ENCODE assay signal across 8 cellular contexts in genomic region chr3:42300013-42300412, GRCh38. TPM values are rescaled to one million over a fixed set of nuclear protein-coding genes. Genes with fewer than 3 reads are reported as not detected.
DNase-seq lines count a peak whose midpoint lies in the region; FAIRE-seq lines count a peak whose summit lies in the region.

No MANE protein-coding gene starts in this region.

- peak; percentile 34 for DNase-seq in stimulated activated CD4-positive, alpha-beta T cell treated with anti-CD3 and anti-CD28 coated beads, Interleukin-15, amount 100 ng/mL, for 24 hours
- no peak for DNase-seq in stimulated activated CD4-positive, alpha-beta T cell treated with anti-CD3 and anti-CD28 coated beads, Interleukin-12 subunit alpha, Interleukin-12 subunit beta, amount 100 ng/mL, for 4 hours
- peak; percentile 50 for DNase-seq in activated CD4-positive, alpha-beta T cell treated with anti-CD3 and anti-CD28 coated beads, Interleukin-2, amount 10 ng/mL, durations not matched to agents 7 days and 5 days
- peak; percentile 28 for DNase-seq in iPS DF 19.7 (ENCODE audit: low read depth, low spot score)
- peak; percentile 71 for DNase-seq in urothelium cell line (ENCODE audit: low spot score)
- DNase-seq in NCI-H510A (lab: John Stamatoyannopoulos, UW), result no peak
- DNase-seq in superior temporal gyrus (ENCODE audit: extremely low spot score), result no peak
- no peak for DNase-seq in DMS153 (lab: John Stamatoyannopoulos, UW)

- peaks cover 2% of the 10 kb centered on the region for H3K27me3 Mint-ChIP-seq in activated CD4-positive, alpha-beta T cell treated with anti-CD3 and anti-CD28 coated beads, Interleukin-2, amount 10 ng/mL, durations not matched to agents 7 days and 5 days

- H3K9me3 Mint-ChIP-seq in activated CD4-positive, alpha-beta T cell treated with anti-CD3 and anti-CD28 coated beads, Interleukin-2, amount 10 ng/mL, durations not matched to agents 7 days and 5 days, result no peaks in the 10 kb centered on the region

- CTCF ChIA-PET in activated CD4-positive, alpha-beta T cell treated with anti-CD3 and anti-CD28 coated beads, Interleukin-2, amount 10 ng/mL, durations not matched to agents 7 days and 5 days (lab: Charles Lee), result no interaction called here

- no peaks in the 10 kb centered on the region for H3K36me3 Mint-ChIP-seq in activated CD4-positive, alpha-beta T cell treated with anti-CD3 and anti-CD28 coated beads, Interleukin-2, amount 10 ng/mL, durations not matched to agents 7 days and 5 days (ENCODE audit: low read depth)

- H3K27ac Mint-ChIP-seq in activated CD4-positive, alpha-beta T cell treated with anti-CD3 and anti-CD28 coated beads, Interleukin-2, amount 10 ng/mL, durations not matched to agents 7 days and 5 days, result no peak overlapping the region

- FAIRE-seq in urothelium cell line (lab: Jason Lieb, UNC), result peak; percentile 55

- POLR2A ChIA-PET in activated CD4-positive, alpha-beta T cell treated with anti-CD3 and anti-CD28 coated beads, Interleukin-2, amount 10 ng/mL, durations not matched to agents 7 days and 5 days (lab: Charles Lee), result no interaction called here

- H3K4me3 Mint-ChIP-seq in activated CD4-positive, alpha-beta T cell treated with anti-CD3 and anti-CD28 coated beads, Interleukin-2, amount 10 ng/mL, durations not matched to agents 7 days and 5 days, result no peak overlapping the region

- H3K4me1 Mint-ChIP-seq in activated CD4-positive, alpha-beta T cell treated with anti-CD3 and anti-CD28 coated beads, Interleukin-2, amount 10 ng/mL, durations not matched to agents 7 days and 5 days, result no peaks in the 10 kb centered on the region

RNA-seq across cellular contexts. Expression of gene CCK, which starts 34.0 kb away (rescaled TPM):
- not detected for total RNA-seq in activated CD4-positive, alpha-beta T cell treated with anti-CD3 and anti-CD28 coated beads, Interleukin-2, amount 10 ng/mL, durations not matched to agents 7 days and 5 days

Comparison
In these comparisons a context has a peak if more than half of its experiments do, and no peak if none do; other contexts are left out.
1. DNase-seq: peak in stimulated activated CD4-positive, alpha-beta T cell treated with anti-CD3 and anti-CD28 coated beads, Interleukin-15, amount 100 ng/mL, for 24 hours (single experiment), activated CD4-positive, alpha-beta T cell treated with anti-CD3 and anti-CD28 coated beads, Interleukin-2, amount 10 ng/mL, durations not matched to agents 7 days and 5 days (single experiment), iPS DF 19.7 (single experiment) and urothelium cell line (single experiment); none in stimulated activated CD4-positive, alpha-beta T cell treated with anti-CD3 and anti-CD28 coated beads, Interleukin-12 subunit alpha, Interleukin-12 subunit beta, amount 100 ng/mL, for 4 hours (single experiment), NCI-H510A (single experiment), superior temporal gyrus (single experiment) and DMS153 (single experiment).